ENCODE assay signal across 16 cellular contexts in the genomic region with DNA sequence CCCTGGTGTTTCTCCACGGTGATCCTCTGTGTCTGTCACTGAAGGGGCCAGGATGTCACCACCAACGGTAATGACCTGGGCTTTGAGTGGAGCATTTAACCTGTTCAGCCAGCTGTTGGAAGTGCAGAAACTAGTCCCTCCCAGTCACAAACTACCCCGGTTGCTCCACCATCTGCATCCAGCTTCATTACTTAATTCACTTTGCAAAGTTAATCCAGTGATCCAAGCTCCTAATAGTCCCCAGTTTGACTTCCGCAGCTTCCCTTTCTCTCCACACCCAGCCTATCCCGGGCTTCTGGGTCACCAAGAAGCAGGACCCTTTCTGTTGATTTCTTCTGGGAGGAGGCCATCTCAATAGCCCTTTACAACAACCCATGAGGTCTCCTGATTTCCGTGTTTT.
DNase-seq lines count a peak whose midpoint lies in the region; ATAC-seq and TF ChIP-seq lines count a peak whose summit lies in the region.
"Had no signal": no experiment of that assay in that cellular context is flagged by ENCODE, and none has a peak within 500 bp of the region (broad histone marks: within the 10 kb centered on the region; RNA-seq: fewer than 3 reads in every experiment).

No MANE protein-coding gene starts in this region.

- no peak for TF ChIP-seq CTCF in GM12864 (IDR thresholded peaks at IDR 0.05; ENCODE audit: low read depth, low read length, missing control alignments)

- H3K27me3 Mint-ChIP-seq in activated T-cell treated with anti-CD3 and anti-CD28 coated beads, Interleukin-2, amount 50 U/mL, for 4 hours (ENCODE audit: low read depth), result no peaks in the 10 kb centered on the region
- no peaks in the 10 kb centered on the region for H3K27me3 Mint-ChIP-seq in activated CD8-positive, alpha-beta T cell treated with anti-CD3 and anti-CD28 coated beads, Interleukin-2, amount 10 ng/mL, durations not matched to agents 7 days and 5 days (ENCODE audit: low read depth)

- CTCF ChIA-PET in activated CD8-positive, alpha-beta T cell treated with anti-CD3 and anti-CD28 coated beads, Interleukin-2, amount 10 ng/mL, durations not matched to agents 7 days and 5 days (lab: Charles Lee), result interaction anchor here (0.8 to 5.2 kb wide), 10 partner anchors 12 to 227 kb away, joined by 3 to 39 read pairs (median 3); a partner anchor contains a TSS

- H3K36me3 Mint-ChIP-seq in activated T-cell treated with anti-CD3 and anti-CD28 coated beads, Interleukin-2, amount 50 U/mL, for 4 hours (ENCODE audit: insufficient read depth), result peaks cover 9% of the 10 kb centered on the region
- H3K36me3 Mint-ChIP-seq in activated CD8-positive, alpha-beta T cell treated with anti-CD3 and anti-CD28 coated beads, Interleukin-2, amount 10 ng/mL, durations not matched to agents 7 days and 5 days (ENCODE audit: low read depth), result peaks cover 7% of the 10 kb centered on the region

- ATAC-seq in activated T-cell treated with anti-CD3 and anti-CD28 coated beads, Interleukin-2, amount 50 U/mL, for 4 hours, result no peak
- ATAC-seq in activated CD8-positive, alpha-beta T cell treated with anti-CD3 and anti-CD28 coated beads, Interleukin-2, amount 10 ng/mL, durations not matched to agents 7 days and 5 days, result no peak
- peak; percentile 32 for ATAC-seq in sciatic nerve
- no peak for ATAC-seq in HG03565 (IDR thresholded peaks at IDR 0.05; ENCODE audit: unreplicated experiment)
- ATAC-seq in HG02588 (IDR thresholded peaks at IDR 0.05; ENCODE audit: unreplicated experiment), result no peak

- peak overlapping the region; percentile 82 for H3K4me3 Mint-ChIP-seq in activated T-cell treated with anti-CD3 and anti-CD28 coated beads, Interleukin-2, amount 50 U/mL, for 4 hours
- peak overlapping the region; percentile 63 for H3K4me3 Mint-ChIP-seq in activated CD8-positive, alpha-beta T cell treated with anti-CD3 and anti-CD28 coated beads, Interleukin-2, amount 10 ng/mL, durations not matched to agents 7 days and 5 days

- peak overlapping the region; percentile 45; the same call in 1 of the 2 replicates for H3K4me3 ChIP-seq in GM12864 (ENCODE audit: low read depth, low read length)
- H3K4me3 ChIP-seq: right lobe of liver had no signal

- no peaks in the 10 kb centered on the region for H3K9me3 Mint-ChIP-seq in activated T-cell treated with anti-CD3 and anti-CD28 coated beads, Interleukin-2, amount 50 U/mL, for 4 hours
- no peaks in the 10 kb centered on the region for H3K9me3 Mint-ChIP-seq in activated CD8-positive, alpha-beta T cell treated with anti-CD3 and anti-CD28 coated beads, Interleukin-2, amount 10 ng/mL, durations not matched to agents 7 days and 5 days (ENCODE audit: insufficient read depth)

- DNase-seq in activated T-cell treated with anti-CD3 and anti-CD28 coated beads, Interleukin-2, amount 50 U/mL, for 4 hours, result no peak
- no peak for DNase-seq in activated T-cell treated with anti-CD3 and anti-CD28 coated beads for 4 hours
- no peak for DNase-seq in GM12864 (ENCODE audit: low read depth)
- no peak for DNase-seq in activated CD8-positive, alpha-beta T cell treated with anti-CD3 and anti-CD28 coated beads, Interleukin-2, amount 10 ng/mL, durations not matched to agents 7 days and 5 days
- DNase-seq in sciatic nerve (ENCODE audit: low spot score), result peak; percentile 18
- DNase-seq in midbrain (lab: John Stamatoyannopoulos, UW), result no peak
- DNase-seq: activated effector memory CD4-positive, alpha-beta T cell treated with Interleukin-2 at 50 U/mL for 16 hours; DMS53; effector CD8-positive, alpha-beta T cell; left ventricle myocardium superior; NCI-H1930; NCI-H526 treated with DMSO at 0.1 percent for 48 hours; stimulated activated CD4-positive, alpha-beta T cell treated with anti-CD3 and anti-CD28 coated beads, Interleukin-4, amount 100 ng/mL, for 1 hour had no signal

- intact Hi-C loops in sciatic nerve (cut with DNase I), result no loop called here

- H3K27ac Mint-ChIP-seq in activated CD8-positive, alpha-beta T cell treated with anti-CD3 and anti-CD28 coated beads, Interleukin-2, amount 10 ng/mL, durations not matched to agents 7 days and 5 days, result peak overlapping the region; percentile 80

- peaks cover 30% of the 10 kb centered on the region for H3K4me1 Mint-ChIP-seq in activated T-cell treated with anti-CD3 and anti-CD28 coated beads, Interleukin-2, amount 50 U/mL, for 4 hours (ENCODE audit: low read depth)
- H3K4me1 Mint-ChIP-seq in activated CD8-positive, alpha-beta T cell treated with anti-CD3 and anti-CD28 coated beads, Interleukin-2, amount 10 ng/mL, durations not matched to agents 7 days and 5 days (ENCODE audit: low read depth), result peaks cover 33% of the 10 kb centered on the region

- POLR2A ChIA-PET in activated CD8-positive, alpha-beta T cell treated with anti-CD3 and anti-CD28 coated beads, Interleukin-2, amount 10 ng/mL, durations not matched to agents 7 days and 5 days (lab: Charles Lee), result interaction anchor here (0.6 to 2.2 kb wide), 6 partner anchors 9 to 63 kb away, joined by 3 to 10 read pairs (median 6); a partner anchor contains a TSS
